ENCODE assay signal across 9 cellular contexts in the genomic region with DNA sequence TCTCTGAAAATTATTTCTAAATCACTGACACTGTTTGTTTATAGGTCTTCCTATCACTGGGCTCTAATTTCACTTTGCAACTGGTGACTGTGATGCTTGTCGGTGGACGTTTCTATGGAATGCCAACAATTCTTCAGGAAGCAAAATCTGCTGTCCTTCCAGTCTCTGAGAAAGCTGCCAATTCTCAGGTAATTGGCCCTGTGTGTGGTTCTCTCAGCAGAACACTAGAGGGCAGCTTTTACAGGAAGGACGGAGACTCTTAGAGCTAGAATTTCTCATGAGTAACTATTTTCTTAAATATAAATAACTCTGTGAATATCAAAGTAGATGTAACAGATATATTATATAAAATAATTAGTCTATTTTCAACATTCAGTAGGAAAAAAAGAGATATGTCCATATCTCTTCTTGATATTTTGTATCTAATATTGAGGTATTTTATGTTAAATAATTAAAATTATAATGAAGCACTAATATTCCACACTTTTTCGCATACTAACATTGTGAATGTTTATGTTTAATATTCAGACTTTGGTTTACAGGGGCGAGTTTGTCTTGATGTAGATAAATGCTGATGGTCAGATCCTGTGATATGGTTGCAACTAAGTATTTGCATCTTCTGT.
A peak's percentile ranks its signal among the peaks of the same experiment; 100 is the strongest.
DNase-seq lines count a peak whose midpoint lies in the region; ATAC-seq, FAIRE-seq and TF ChIP-seq lines count a peak whose summit lies in the region.
"Had no signal": no experiment of that assay in that cellular context is flagged by ENCODE, and none has a peak within 500 bp of the region (broad histone marks: within the 10 kb centered on the region; RNA-seq: fewer than 3 reads in every experiment).

No MANE protein-coding gene starts in this region.

- no TSS peak for BruUV-seq in GM12878 (replicated peaks; lab: Mats Ljungman, UMichigan)

- no peaks in the 10 kb centered on the region for H3K79me2 ChIP-seq in GM12878 (ENCODE audit: control insufficient read depth, insufficient read depth, low read length)

- H2AFZ ChIP-seq in GM12878 (ENCODE audit: control insufficient read depth, low read depth, low read length): no peak overlapping the region

- H3K27me3 ChIP-seq in BJ (ENCODE audit: control insufficient read depth, insufficient read depth, low read length) (no peaks in the 10 kb centered on the region), GM12878 (replicated peaks in 1 of 2; ENCODE audit: control insufficient read depth in 2 of 2, insufficient read depth in 2 of 2, low read length in 1 of 2) (no peaks in the 10 kb centered on the region), left lung (no peaks in the 10 kb centered on the region)

- in situ Hi-C loops in GM12878 (cut with MboI): no loop called here

- TF ChIP-seq RAD21 in GM12878 (IDR thresholded peaks at IDR 0.05; ENCODE audit: insufficient read depth, low read depth, low read length): peak; percentile 53

- RAD21 ChIA-PET in GM12878 (lab: Charles Lee; ENCODE audit: unreplicated experiment): interaction anchor here (0.7 to 1.6 kb wide), 5 partner anchors 63 to 616 kb away, joined by 3 to 15 read pairs (median 4); no protein-coding TSS in a partner anchor

- H3K27ac ChIP-seq in GM12878 (ENCODE audit: control insufficient read depth, insufficient read depth): no peak overlapping the region
- no peak overlapping the region for H3K27ac ChIP-seq in left lung

- no peak for TF ChIP-seq POLR2A in GM12878 (IDR thresholded peaks at IDR 0.05; ENCODE audit: low read depth, low read length)

- TF ChIP-seq CTCF in BJ (IDR thresholded peaks at IDR 0.05; ENCODE audit: insufficient read depth, low read depth, low read length): peak; percentile 79
- TF ChIP-seq CTCF in GM12873 (IDR thresholded peaks at IDR 0.05; ENCODE audit: insufficient read depth, low read depth, low read length, missing control alignments): peak; percentile 69
- TF ChIP-seq CTCF in GM12878 (IDR thresholded peaks at IDR 0.05 in 2 of 3, conservative IDR thresholded peaks at IDR 0.05 in 1 of 3; ENCODE audit: control insufficient read depth in 2 of 3, extremely low read depth in 1 of 3, insufficient read depth in 1 of 3, low read depth in 3 of 3, low read length in 3 of 3): peak; percentile 62 to 75 (median 74)
- peak; percentile 54 to 63 for TF ChIP-seq CTCF in left lung (IDR thresholded peaks at IDR 0.05)

- no peak overlapping the region for H3K4me2 ChIP-seq in GM12878 (ENCODE audit: control insufficient read depth, insufficient read depth)

- no peaks in the 10 kb centered on the region for H3K36me3 ChIP-seq in BJ (ENCODE audit: control insufficient read depth, insufficient read depth, low read length)
- no peaks in the 10 kb centered on the region for H3K36me3 ChIP-seq in GM12878 (ENCODE audit: control insufficient read depth in 2 of 2, insufficient read depth in 2 of 2, low read length in 1 of 2)
- no peaks in the 10 kb centered on the region for H3K36me3 ChIP-seq in left lung

- no peak for TF ChIP-seq EP300 in GM12878 (IDR thresholded peaks at IDR 0.05; ENCODE audit: borderline replicate concordance in 1 of 2, control insufficient read depth in 1 of 2, low read depth in 2 of 2, low read length in 2 of 2)

- DNase-seq in BJ (ENCODE audit: low read depth): no peak
- peak; percentile 1 for DNase-seq in NCI-H146 treated with DMSO at 0.1 percent for 48 hours (lab: John Stamatoyannopoulos, UW; ENCODE audit: unreplicated experiment)
- DNase-seq in GM12878 (ENCODE audit: low read depth, low spot score): no peak
- no peak for DNase-seq in left lung
- DNase-seq in activated naive CD4-positive, alpha-beta T cell treated with anti-CD3 and anti-CD28 coated beads, Interleukin-2, amount 50 U/mL, for 16 hours: no peak
- DNase-seq: activated B cell treated with CpG ODN at 0.5 μM for 24 hours had no signal

- SMC1A ChIA-PET in GM12878 (lab: Charles Lee; ENCODE audit: uncharacterized antibody, unreplicated experiment): interaction anchor here (1.1 to 1.8 kb wide), 3 partner anchors 63 to 617 kb away, joined by 3 to 12 read pairs (median 8); no protein-coding TSS in a partner anchor

- POLR2A ChIA-PET in BJ (lab: Charles Lee): no interaction called here
- POLR2A ChIA-PET in GM12878 (lab: Charles Lee): no interaction called here

- intact Hi-C loops in GM12878 (cut with micrococcal nuclease; ENCODE audit: unreplicated experiment) (loop anchor here (5.0 kb wide), 1 partner anchor 614 kb away; no protein-coding TSS in a partner anchor), left lung (cut with DNase I) (no loop called here)

- no peak overlapping the region for H3K9ac ChIP-seq in GM12878 (ENCODE audit: control insufficient read depth, insufficient read depth, low read length)

- no peaks in the 10 kb centered on the region for H4K20me1 ChIP-seq in GM12878 (ENCODE audit: control insufficient read depth, insufficient read depth)

- CTCF ChIA-PET in BJ (lab: Yijun Ruan, JAX) (interaction anchor here (0.6 to 1.6 kb wide), 9 partner anchors 10 to 713 kb away, joined by 3 to 8 read pairs (median 3); no protein-coding TSS in a partner anchor), GM12878 (lab: Yijun Ruan, JAX) (interaction anchor here (0.8 to 2.7 kb wide), 15 partner anchors 9 to 617 kb away, joined by 3 to 13 read pairs (median 3); no protein-coding TSS in a partner anchor)

- H3K4me1 ChIP-seq in GM12878 (ENCODE audit: control insufficient read depth, insufficient read depth, low read length) (no peaks in the 10 kb centered on the region), left lung (no peaks in the 10 kb centered on the region)

- H3K9me3 ChIP-seq in GM12878 (replicated peaks; ENCODE audit: control insufficient read depth, insufficient read depth, low read length) (no peaks in the 10 kb centered on the region), left lung (peaks cover 0 to 4% of the 10 kb centered on the region in 2 donors)

- WGBS in GM12878 (ENCODE audit: insufficient coverage, insufficient replicate concordance, low lambda C conversion rate, missing lambda C conversion rate): 6% methylated on average over 5 of the region's 5 CpGs

- peak; percentile 96 for ATAC-seq in HG02623 (IDR thresholded peaks at IDR 0.05; ENCODE audit: unreplicated experiment)
- peak; percentile 85 for ATAC-seq in GM12878
- ATAC-seq in left lung: peak; percentile 96
- ATAC-seq in GM21737 (IDR thresholded peaks at IDR 0.05; ENCODE audit: unreplicated experiment): no peak

- peak; percentile 94 for FAIRE-seq in GM12878 (lab: Jason Lieb, UNC)

- H3K4me3 ChIP-seq in BJ (ENCODE audit: low read depth, low read length) (no peak overlapping the region), GM12878 (no peak overlapping the region), left lung (no peak overlapping the region)

TF ChIP-seq in GM12878, 131 proteins besides CTCF, POLR2A, EP300 and RAD21:
- TF ChIP-seq, protein P1, sequence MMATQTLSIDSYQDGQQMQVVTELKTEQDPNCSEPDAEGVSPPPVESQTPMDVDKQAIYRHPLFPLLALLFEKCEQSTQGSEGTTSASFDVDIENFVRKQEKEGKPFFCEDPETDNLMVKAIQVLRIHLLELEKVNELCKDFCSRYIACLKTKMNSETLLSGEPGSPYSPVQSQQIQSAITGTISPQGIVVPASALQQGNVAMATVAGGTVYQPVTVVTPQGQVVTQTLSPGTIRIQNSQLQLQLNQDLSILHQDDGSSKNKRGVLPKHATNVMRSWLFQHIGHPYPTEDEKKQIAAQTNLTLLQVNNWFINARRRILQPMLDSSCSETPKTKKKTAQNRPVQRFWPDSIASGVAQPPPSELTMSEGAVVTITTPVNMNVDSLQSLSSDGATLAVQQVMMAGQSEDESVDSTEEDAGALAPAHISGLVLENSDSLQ (IDR thresholded peaks at IDR 0.05): no peak
- peak; percentile 48; the same call in 1 of the 2 replicates for TF ChIP-seq SMC3 (IDR thresholded peaks at IDR 0.05; ENCODE audit: borderline replicate concordance, low read length)
